ENCODE assay signal across 17 cellular contexts in the genomic region with DNA sequence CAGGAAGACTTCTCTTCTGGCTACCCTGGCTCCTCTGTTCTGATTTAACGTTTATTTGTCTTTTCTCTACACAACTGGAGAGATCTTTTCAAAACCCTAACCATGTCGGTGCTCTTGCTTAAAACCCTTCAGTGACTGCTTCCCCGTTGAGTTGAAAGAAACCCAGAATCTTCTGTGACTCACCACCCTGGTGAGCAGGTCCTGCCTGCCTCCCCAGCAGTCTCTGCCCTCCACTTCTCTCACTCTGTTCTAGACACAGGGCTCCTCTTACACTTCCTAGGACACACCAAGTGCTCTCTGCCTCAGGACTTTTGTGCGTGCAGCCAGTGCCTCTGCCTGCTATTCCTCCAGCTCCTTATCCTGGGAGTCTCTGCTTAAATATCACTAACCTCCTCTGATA.
A peak's percentile ranks its signal among the peaks of the same experiment; 100 is the strongest.
DNase-seq lines count a peak whose midpoint lies in the region; ATAC-seq, FAIRE-seq and TF ChIP-seq lines count a peak whose summit lies in the region.
"Had no signal": no experiment of that assay in that cellular context is flagged by ENCODE, and none has a peak within 500 bp of the region (broad histone marks: within the 10 kb centered on the region; RNA-seq: fewer than 3 reads in every experiment).

No MANE protein-coding gene starts in this region.

- H3K27me3 ChIP-seq in right atrium auricular region (no peaks in the 10 kb centered on the region), left ventricle myocardium inferior (ENCODE audit: low read depth) (peaks cover 3% of the 10 kb centered on the region), bronchial epithelial cell (ENCODE audit: control insufficient read depth, insufficient read depth, low read length) (no peaks in the 10 kb centered on the region)

- H3K36me3 ChIP-seq in right atrium auricular region (no peaks in the 10 kb centered on the region), left ventricle myocardium inferior (no peaks in the 10 kb centered on the region), bronchial epithelial cell (ENCODE audit: control insufficient read depth, insufficient read depth, low read length) (no peaks in the 10 kb centered on the region)
- H3K36me3 ChIP-seq: SJSA1 had no signal

- FAIRE-seq in bronchial epithelial cell (lab: Jason Lieb, UNC), result no peak
- FAIRE-seq in RCC 7860 (lab: Jason Lieb, UNC), result no peak

- intact Hi-C loops in left ventricle myocardium inferior (cut with micrococcal nuclease), result no loop called here

- DNase-seq in right atrium auricular region (ENCODE audit: low spot score) (peak; percentile 26), left ventricle myocardium inferior (no peak), bronchial epithelial cell (ENCODE audit: low read depth) (peak; percentile 57), fibroblast of the aortic adventitia (ENCODE audit: low read depth) (peak; percentile 12), GM03348 (ENCODE audit: low spot score) (no peak), RCC 7860 (ENCODE audit: low spot score) (no peak)
- DNase-seq: CD4-positive, alpha-beta memory T cell; DMS79 treated with DMSO at 0.1 percent for 48 hours; HFFc6; Karpas-422; NCI-H1105 treated with DMSO at 0.1 percent for 48 hours; NCI-H187; NCI-H446; OCI-M1 had no signal

- no peak overlapping the region for H3K27ac ChIP-seq in right atrium auricular region
- no peak overlapping the region for H3K27ac ChIP-seq in left ventricle myocardium inferior (replicated peaks)
- H3K27ac ChIP-seq: SJSA1 had no signal

- H3K4me3 ChIP-seq in right atrium auricular region (no peak overlapping the region), left ventricle myocardium inferior (no peak overlapping the region), bronchial epithelial cell (ENCODE audit: low read depth, low read length) (no peak overlapping the region), fibroblast of the aortic adventitia (ENCODE audit: low read depth, low read length) (no peak overlapping the region)
- H3K4me3 ChIP-seq: SJSA1 had no signal

- TF ChIP-seq CTCF in right atrium auricular region (IDR thresholded peaks at IDR 0.05) (no peak), left ventricle myocardium inferior (IDR thresholded peaks at IDR 0.05; ENCODE audit: borderline replicate concordance) (no peak), bronchial epithelial cell (IDR thresholded peaks at IDR 0.05; ENCODE audit: insufficient read depth, low read length, severe bottlenecking) (no peak), fibroblast of the aortic adventitia (IDR thresholded peaks at IDR 0.05; ENCODE audit: insufficient read depth, low read length) (no peak)

- ATAC-seq in GM18873 (IDR thresholded peaks at IDR 0.05; ENCODE audit: low FRiP score, unreplicated experiment), result no peak
- no peak for ATAC-seq in GM19452 (IDR thresholded peaks at IDR 0.05; ENCODE audit: unreplicated experiment)

- H3K4me1 ChIP-seq in right atrium auricular region (peaks cover 0 to 5% of the 10 kb centered on the region in 2 donors), left ventricle myocardium inferior (no peaks in the 10 kb centered on the region)
- H3K4me1 ChIP-seq: SJSA1 had no signal

- H3K9me3 ChIP-seq in right atrium auricular region (no peaks in the 10 kb centered on the region), left ventricle myocardium inferior (replicated peaks) (peaks cover 5% of the 10 kb centered on the region)
- H3K9me3 ChIP-seq: SJSA1 had no signal

Comparison
In these comparisons a context has a peak if more than half of its experiments do, and no peak if none do; other contexts are left out.
1. DNase-seq: peak in right atrium auricular region (single experiment), bronchial epithelial cell (single experiment) and fibroblast of the aortic adventitia (single experiment); none in left ventricle myocardium inferior (single experiment), GM03348 (single experiment) and RCC 7860 (single experiment).